Comparison of ENCODE assay signal across 9 cellular contexts in the genomic region with DNA sequence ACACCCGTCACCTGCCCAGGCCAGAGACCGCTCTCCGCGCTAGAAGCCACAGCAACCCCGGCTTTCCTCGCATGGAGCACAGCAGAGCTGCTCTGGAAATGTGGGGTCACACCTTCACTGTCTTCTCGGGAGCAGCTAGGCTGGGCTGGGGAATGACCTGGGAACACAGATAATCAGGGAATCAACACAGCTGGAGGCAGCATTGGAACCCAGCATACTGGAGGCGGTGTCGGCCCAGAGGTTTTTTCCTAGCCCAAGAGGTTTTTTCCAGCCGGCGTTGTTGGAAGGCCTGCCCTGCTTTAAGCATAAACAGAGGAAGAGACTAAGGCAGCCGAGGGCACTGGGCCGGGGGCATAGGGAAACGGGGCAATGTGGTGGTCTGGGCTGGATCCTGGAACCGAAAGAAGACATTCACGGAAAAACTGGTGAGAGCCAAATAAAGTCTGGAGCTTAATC. TPM values are rescaled to one million over a fixed set of nuclear protein-coding genes. Genes with fewer than 3 reads are reported as not detected.
DNase-seq lines count a peak whose midpoint lies in the region; ATAC-seq and TF ChIP-seq lines count a peak whose summit lies in the region.
"Had no signal": no experiment of that assay in that cellular context is flagged by ENCODE, and none has a peak within 500 bp of the region (broad histone marks: within the 10 kb centered on the region; RNA-seq: fewer than 3 reads in every experiment).

No MANE protein-coding gene starts in this region.

- TF ChIP-seq CTCF in upper lobe of right lung (IDR thresholded peaks at IDR 0.05) (no peak), endothelial cell (IDR thresholded peaks at IDR 0.05; ENCODE audit: unreplicated experiment) (no peak)

- H3K4me3 Mint-ChIP-seq in activated CD8-positive, alpha-beta memory T cell treated with anti-CD3 and anti-CD28 coated beads, Interleukin-2, amount 10 ng/mL, durations not matched to agents 7 days and 5 days, result no peak overlapping the region
- H3K4me3 Mint-ChIP-seq in endothelial cell (ENCODE audit: unreplicated experiment), result no peak overlapping the region

- CTCF ChIA-PET in activated CD8-positive, alpha-beta memory T cell treated with anti-CD3 and anti-CD28 coated beads, Interleukin-2, amount 10 ng/mL, durations not matched to agents 7 days and 5 days (lab: Charles Lee), result interaction anchor here (1.1 to 1.2 kb wide), 3 partner anchors 29 to 74 kb away, joined by 3 to 4 read pairs (median 3); no protein-coding TSS in a partner anchor

- H3K4me3 ChIP-seq in adipocyte (ENCODE audit: low read length) (no peak overlapping the region), mesenchymal stem cell (ENCODE audit: insufficient read depth in 1 of 2, low read depth in 1 of 2, low read length in 2 of 2) (peak overlapping the region in 1 of 2 experiments; percentile 87), upper lobe of right lung (no peak overlapping the region)

- H3K36me3 ChIP-seq in adipocyte (ENCODE audit: control insufficient read depth, insufficient read depth, low read length, severe bottlenecking) (peaks cover 6% of the 10 kb centered on the region), mesenchymal stem cell (ENCODE audit: control insufficient read depth in 1 of 2, insufficient read depth in 2 of 2, low read depth in 1 of 2, low read length in 2 of 2) (peaks cover 23 to 35% of the 10 kb centered on the region in 2 experiments), upper lobe of right lung (peaks cover 16% of the 10 kb centered on the region)

- peak overlapping the region; percentile 3 for H3K9ac ChIP-seq in adipocyte (ENCODE audit: low read length)
- peak overlapping the region; percentile 45 for H3K9ac ChIP-seq in mesenchymal stem cell (ENCODE audit: low read length)

- no peak overlapping the region for H2BK5ac ChIP-seq in mesenchymal stem cell (ENCODE audit: low read depth, low read length, poor library complexity, severe bottlenecking)

- H2AFZ ChIP-seq in mesenchymal stem cell (ENCODE audit: low read depth, low read length), result no peak overlapping the region

- no peak overlapping the region for H2BK12ac ChIP-seq in mesenchymal stem cell (ENCODE audit: low read length in 2 of 2)

- no peak for ATAC-seq in activated CD8-positive, alpha-beta memory T cell treated with anti-CD3 and anti-CD28 coated beads, Interleukin-2, amount 10 ng/mL, durations not matched to agents 7 days and 5 days
- no peak for ATAC-seq in upper lobe of right lung

- WGBS in mesenchymal stem cell, result 87% methylated on average over 16 of the region's 16 CpGs

- no peak overlapping the region for H2AK5ac ChIP-seq in mesenchymal stem cell (ENCODE audit: low read length, severe bottlenecking)

- peak overlapping the region; percentile 40 for H3K27ac Mint-ChIP-seq in activated CD8-positive, alpha-beta memory T cell treated with anti-CD3 and anti-CD28 coated beads, Interleukin-2, amount 10 ng/mL, durations not matched to agents 7 days and 5 days
- H3K27ac Mint-ChIP-seq in endothelial cell (ENCODE audit: unreplicated experiment), result no peak overlapping the region

- H3K27me3 Mint-ChIP-seq in activated CD8-positive, alpha-beta memory T cell treated with anti-CD3 and anti-CD28 coated beads, Interleukin-2, amount 10 ng/mL, durations not matched to agents 7 days and 5 days, result no peaks in the 10 kb centered on the region
- peaks cover 2% of the 10 kb centered on the region for H3K27me3 Mint-ChIP-seq in endothelial cell (ENCODE audit: unreplicated experiment)

- no peak for DNase-seq in activated CD8-positive, alpha-beta memory T cell treated with anti-CD3 and anti-CD28 coated beads, Interleukin-2, amount 10 ng/mL, durations not matched to agents 7 days and 5 days
- DNase-seq in activated CD8-positive, alpha-beta memory T cell treated with anti-CD3 and anti-CD28 coated beads for 24 hours, result no peak
- DNase-seq in adipocyte (ENCODE audit: low read depth) (no peak), mesenchymal stem cell (no peak), upper lobe of right lung (no peak), amygdala (lab: John Stamatoyannopoulos, UW) (no peak), erythroblast (lab: John Stamatoyannopoulos, UW) (no peak), endothelial cell (ENCODE audit: low spot score) (no peak)

- H3K36me3 Mint-ChIP-seq in activated CD8-positive, alpha-beta memory T cell treated with anti-CD3 and anti-CD28 coated beads, Interleukin-2, amount 10 ng/mL, durations not matched to agents 7 days and 5 days, result peaks cover 8% of the 10 kb centered on the region
- H3K36me3 Mint-ChIP-seq in endothelial cell (ENCODE audit: low read depth, unreplicated experiment), result no peaks in the 10 kb centered on the region

- no peak overlapping the region for H3K4ac ChIP-seq in mesenchymal stem cell (ENCODE audit: low read depth in 1 of 2, low read length in 2 of 2)

- H3K23ac ChIP-seq in mesenchymal stem cell (ENCODE audit: low read length in 2 of 2), result no peak overlapping the region

- H3K4me1 ChIP-seq in adipocyte (ENCODE audit: control insufficient read depth, insufficient read depth, low read length) (peaks cover 32% of the 10 kb centered on the region), mesenchymal stem cell (ENCODE audit: control insufficient read depth, insufficient read depth, low read depth, low read length) (peaks cover 5% of the 10 kb centered on the region), upper lobe of right lung (peaks cover 26% of the 10 kb centered on the region)
- H3K4me1 ChIP-seq: BE2C had no signal

- no peak overlapping the region for H3K18ac ChIP-seq in mesenchymal stem cell (ENCODE audit: low read depth in 1 of 2, low read length in 2 of 2)

- no peak overlapping the region for H2BK120ac ChIP-seq in mesenchymal stem cell (ENCODE audit: low read depth, low read length)

- H3K27ac ChIP-seq in mesenchymal stem cell (ENCODE audit: low read length, poor library complexity, severe bottlenecking) (no peak overlapping the region), upper lobe of right lung (peak overlapping the region; percentile 56)

- H4K8ac ChIP-seq in mesenchymal stem cell (ENCODE audit: low read length), result no peak overlapping the region

- H3K14ac ChIP-seq in mesenchymal stem cell (ENCODE audit: low read length in 2 of 2), result no peak overlapping the region

- TF ChIP-seq POLR2A in erythroblast (IDR thresholded peaks at IDR 0.05; ENCODE audit: low read length), result no peak

- H3K27me3 ChIP-seq in adipocyte (replicated peaks; ENCODE audit: control insufficient read depth, insufficient read depth, low read length) (no peaks in the 10 kb centered on the region), mesenchymal stem cell (ENCODE audit: control insufficient read depth in 1 of 2, insufficient read depth in 1 of 2, low read length in 2 of 2) (no peaks in the 10 kb centered on the region), upper lobe of right lung (no peaks in the 10 kb centered on the region)
- H3K27me3 ChIP-seq: BE2C had no signal

- H2BK15ac ChIP-seq in mesenchymal stem cell (ENCODE audit: low read depth, poor library complexity, severe bottlenecking), result no peak overlapping the region

- H3K79me1 ChIP-seq in mesenchymal stem cell (replicated peaks; ENCODE audit: low read length, poor library complexity, severe bottlenecking), result peaks cover 3% of the 10 kb centered on the region

- intact Hi-C loops in upper lobe of right lung (cut with DNase I), result no loop called here

- H3K9me3 ChIP-seq in adipocyte (ENCODE audit: control insufficient read depth, low read length), result no peaks in the 10 kb centered on the region
- no peaks in the 10 kb centered on the region for H3K9me3 ChIP-seq in mesenchymal stem cell (ENCODE audit: control insufficient read depth, low read length)
- no peaks in the 10 kb centered on the region for H3K9me3 ChIP-seq in upper lobe of right lung
- H3K9me3 ChIP-seq: BE2C had no signal

- H3K4me2 ChIP-seq in mesenchymal stem cell (ENCODE audit: low read length, poor library complexity, severe bottlenecking), result no peak overlapping the region

- no peaks in the 10 kb centered on the region for H3K9me3 Mint-ChIP-seq in activated CD8-positive, alpha-beta memory T cell treated with anti-CD3 and anti-CD28 coated beads, Interleukin-2, amount 10 ng/mL, durations not matched to agents 7 days and 5 days (ENCODE audit: low read depth)
- H3K9me3 Mint-ChIP-seq in endothelial cell (ENCODE audit: unreplicated experiment), result no peaks in the 10 kb centered on the region

- H3K4me1 Mint-ChIP-seq in activated CD8-positive, alpha-beta memory T cell treated with anti-CD3 and anti-CD28 coated beads, Interleukin-2, amount 10 ng/mL, durations not matched to agents 7 days and 5 days, result peaks cover 38% of the 10 kb centered on the region
- H3K4me1 Mint-ChIP-seq in endothelial cell (ENCODE audit: unreplicated experiment), result peaks cover 8% of the 10 kb centered on the region

- no peak overlapping the region for H4K91ac ChIP-seq in mesenchymal stem cell (ENCODE audit: low read length)

RNA-seq across cellular contexts. Expression of a gene that starts 0.8 kb away (rescaled TPM):
- 10 to 100 TPM in 1 of 2 experiments, 1 to 10 TPM in 1; 5.2 to 12.5 TPM for total RNA-seq in activated CD8-positive, alpha-beta memory T cell treated with anti-CD3 and anti-CD28 coated beads, Interleukin-2, amount 10 ng/mL, durations not matched to agents 7 days and 5 days
- polyA plus RNA-seq in mesenchymal stem cell (2013, experiment 1 of 2), result 0.11 TPM
- 0.05 TPM for polyA plus RNA-seq in mesenchymal stem cell (2013, experiment 2 of 2)
- total RNA-seq in upper lobe of right lung (4.9 TPM), endothelial cell (ENCODE audit: unreplicated experiment) (0.21 TPM)

RNA-seq across cellular contexts. Expression of a gene that starts 30.0 kb away (rescaled TPM):
- 10 to 100 TPM; 36.2 to 47.7 TPM for total RNA-seq in activated CD8-positive, alpha-beta memory T cell treated with anti-CD3 and anti-CD28 coated beads, Interleukin-2, amount 10 ng/mL, durations not matched to agents 7 days and 5 days
- polyA plus RNA-seq in mesenchymal stem cell (2013, experiment 1 of 2), result 29.8 TPM
- 28.1 TPM for polyA plus RNA-seq in mesenchymal stem cell (2013, experiment 2 of 2)
- total RNA-seq in upper lobe of right lung (106 TPM), endothelial cell (ENCODE audit: unreplicated experiment) (50.4 TPM)
